Comparison of ENCODE assay signal across 8 cellular contexts in genomic region chr15:96329403-96329981, GRCh38. TPM values are rescaled to one million over a fixed set of nuclear protein-coding genes. Genes with fewer than 3 reads are reported as not detected.
A peak's percentile ranks its signal among the peaks of the same experiment; 100 is the strongest.
DNase-seq lines count a peak whose midpoint lies in the region; ATAC-seq, FAIRE-seq and TF ChIP-seq lines count a peak whose summit lies in the region.

No MANE protein-coding gene starts in this region.

- H3K27ac ChIP-seq in RWPE1 (peak overlapping the region; percentile 98), prostate gland (peak overlapping the region; percentile 90 to 92)

- H3K36me3 ChIP-seq in prostate gland, result no peaks in the 10 kb centered on the region

- H3K4me3 ChIP-seq in fibroblast of the aortic adventitia (ENCODE audit: low read depth, low read length) (peak overlapping the region; percentile 74), prostate gland (peak overlapping the region; percentile 65 to 73)

- H3K4me1 ChIP-seq in prostate gland (replicated peaks), result no peaks in the 10 kb centered on the region

- DNase-seq in DMS114 treated with DMSO at 0.1 percent for 48 hours (lab: John Stamatoyannopoulos, UW; ENCODE audit: unreplicated experiment) (peak; percentile 81), RWPE1 (ENCODE audit: low spot score) (no peak), fibroblast of the aortic adventitia (ENCODE audit: low read depth) (peak; percentile 60), prostate gland (ENCODE audit: low spot score) (no peak), GM12891 (ENCODE audit: insufficient read length, low spot score) (no peak)
- no peak for DNase-seq in effector CD4-positive, alpha-beta T cell

- TF ChIP-seq CTCF in RWPE1 (conservative IDR thresholded peaks at IDR 0.05; ENCODE audit: low read depth) (no peak), fibroblast of the aortic adventitia (IDR thresholded peaks at IDR 0.05; ENCODE audit: insufficient read depth, low read length) (no peak), prostate gland (IDR thresholded peaks at IDR 0.05) (no peak)

- CTCF ChIA-PET in RWPE1 (lab: Yijun Ruan, JAX), result interaction anchor here (0.6 kb wide), 1 partner anchor 246 kb away, joined by 3 read pairs; no protein-coding TSS in a partner anchor

- FAIRE-seq in GM12891 (lab: Jason Lieb, UNC), result no peak

- H3K27me3 ChIP-seq in prostate gland (replicated peaks; ENCODE audit: insufficient read depth), result no peaks in the 10 kb centered on the region

- TF ChIP-seq POLR2A in prostate gland (IDR thresholded peaks at IDR 0.05) (no peak), GM12891 (IDR thresholded peaks at IDR 0.05; ENCODE audit: low read depth, low read length) (no peak)

- intact Hi-C loops in prostate gland (cut with DNase I), result loop anchor here (10.0 kb wide), 3 partner anchors 275 to 1165 kb away; no protein-coding TSS in a partner anchor

- H3K9me3 ChIP-seq in prostate gland, result no peaks in the 10 kb centered on the region

- no peak for ATAC-seq in HG03457 (IDR thresholded peaks at IDR 0.05; ENCODE audit: unreplicated experiment)
- ATAC-seq in GM21528 (IDR thresholded peaks at IDR 0.05; ENCODE audit: low FRiP score, unreplicated experiment), result no peak

- POLR2A ChIA-PET in RWPE1 (lab: Yijun Ruan, JAX; ENCODE audit: low non-redundant PET), result no interaction called here

- WGBS in prostate gland, result 38% methylated on average over 8 of the region's 8 CpGs

TF ChIP-seq in GM12891, 5 proteins besides CTCF, POLR2A, EP300 and RAD21:
- TF ChIP-seq SPI1 (IDR thresholded peaks at IDR 0.05; ENCODE audit: low read depth, low read length) (no peak), POLR2AphosphoS5 (IDR thresholded peaks at IDR 0.05; ENCODE audit: low read depth, low read length) (no peak), POU2F2 (IDR thresholded peaks at IDR 0.05; ENCODE audit: low read depth, low read length) (no peak), PAX5 (IDR thresholded peaks at IDR 0.05; ENCODE audit: insufficient read depth, low read length, severe bottlenecking) (no peak)

RNA-seq across cellular contexts. Expression of gene NR2F2, which starts 1.0 kb away (rescaled TPM):
- total RNA-seq in fibroblast of the aortic adventitia (ENCODE audit: low replicate concordance) (15.5 and 20.2 TPM in 2 replicates), prostate gland (10 to 100 TPM; 48.7 to 58.1 TPM)
- 14.7 TPM for polyA plus RNA-seq in GM12891 (2012; ENCODE audit: low read depth, missing spikeins)

Comparison
In these comparisons a context has a peak if more than half of its experiments do, and no peak if none do; other contexts are left out.
1. DNase-seq: peak in DMS114 treated with DMSO at 0.1 percent for 48 hours (single experiment) and fibroblast of the aortic adventitia (single experiment); none in RWPE1 (single experiment), prostate gland (single experiment), effector CD4-positive, alpha-beta T cell (single experiment) and GM12891 (single experiment).